In the genomic region with DNA sequence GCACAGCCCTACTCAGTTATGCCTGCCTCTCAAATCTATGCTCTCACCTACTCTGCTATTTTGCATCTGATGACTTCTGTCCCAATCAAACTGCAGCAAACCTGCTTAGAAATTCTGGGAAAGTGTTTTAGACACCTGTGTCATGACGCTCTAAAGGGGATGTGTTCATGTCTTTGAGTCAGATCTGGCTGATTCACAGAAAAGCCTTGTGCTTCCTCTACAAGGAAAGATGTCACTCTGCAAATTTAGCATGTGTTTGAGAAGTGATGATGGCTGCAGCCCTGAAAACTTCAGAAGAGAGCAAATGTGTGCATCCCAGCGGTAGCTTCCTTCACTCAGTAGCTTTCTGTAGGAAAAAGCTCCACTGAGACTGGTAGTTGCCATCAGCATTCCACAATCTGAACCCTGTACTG, we compare ENCODE assay signal across 12 cellular contexts.
DNase-seq lines count a peak whose midpoint lies in the region; ATAC-seq and TF ChIP-seq lines count a peak whose summit lies in the region.
"Had no signal": no experiment of that assay in that cellular context is flagged by ENCODE, and none has a peak within 500 bp of the region (broad histone marks: within the 10 kb centered on the region; RNA-seq: fewer than 3 reads in every experiment).

No MANE protein-coding gene starts in this region.

- H4K8ac ChIP-seq in mesendoderm (ENCODE audit: low read depth, low read length): no peak overlapping the region

- WGBS in mesendoderm (ENCODE audit: extremely low coverage, insufficient coverage, low lambda C conversion rate): no CpG with 5 or more reads among the region's 2 CpGs

- CTCF ChIA-PET in MCF 10A (lab: Yijun Ruan, JAX): interaction anchor here (0.6 kb wide), 2 partner anchors 111 to 171 kb away, joined by 3 to 5 read pairs; no protein-coding TSS in a partner anchor

- no peaks in the 10 kb centered on the region for H3K36me3 ChIP-seq in mesendoderm (ENCODE audit: control insufficient read depth, insufficient read depth, low read length)

- no peak overlapping the region for H3K4me3 ChIP-seq in mesendoderm (ENCODE audit: low read length)
- H3K4me3 ChIP-seq: BLaER1 treated with 17β-estradiol and CSF1 and Interleukin-3, amounts not matched to agents 10 nM and 100 nM; mucosa of descending colon had no signal

- peak overlapping the region; percentile 11 for H3K4me3 Mint-ChIP-seq in natural killer cell treated with Interleukin-12 subunit alpha and Interleukin-12 subunit beta and Interleukin-15 and Interleukin-18, amount 100 ng/mL, for 72 hours
- H3K4me3 Mint-ChIP-seq in natural killer cell (no peak overlapping the region), MCF 10A (ENCODE audit: unreplicated experiment) (no peak overlapping the region)

- DNase-seq in natural killer cell treated with Interleukin-12 subunit alpha and Interleukin-12 subunit beta and Interleukin-15 and Interleukin-18, amount 100 ng/mL, for 72 hours (ENCODE audit: low spot score): no peak
- DNase-seq in natural killer cell: no peak
- DNase-seq in MCF 10A (ENCODE audit: unreplicated experiment): peak; percentile 37
- DNase-seq in mesendoderm: peak; percentile 29
- DNase-seq in NCI-H2107 (lab: John Stamatoyannopoulos, UW): no peak
- DNase-seq: mucosa of descending colon, NCI-H2227 treated with DMSO at 0.1 percent for 48 hours, psoas muscle had no signal

- BruUV-seq in MCF 10A (replicated peaks; lab: Mats Ljungman, UMichigan): no TSS peak

- TF ChIP-seq CTCF in natural killer cell (IDR thresholded peaks at IDR 0.05): no peak
- TF ChIP-seq CTCF in MCF 10A (IDR thresholded peaks at IDR 0.05; ENCODE audit: unreplicated experiment): no peak

- no peak overlapping the region for H4K5ac ChIP-seq in mesendoderm (ENCODE audit: low read length)

- no peak overlapping the region for H3K9ac ChIP-seq in mesendoderm (ENCODE audit: low read length)
- H3K9ac ChIP-seq: BLaER1 treated with 17β-estradiol and CSF1 and Interleukin-3, amounts not matched to agents 10 nM and 100 nM had no signal

- H3K27me3 ChIP-seq in mesendoderm (ENCODE audit: insufficient read depth, low read length, poor library complexity): no peaks in the 10 kb centered on the region
- H3K27me3 ChIP-seq: BLaER1 treated with 17β-estradiol and CSF1 and Interleukin-3, amounts not matched to agents 10 nM and 100 nM had no signal

- POLR2A ChIA-PET in MCF 10A (lab: Yijun Ruan, JAX): interaction anchor here (1.1 to 2.8 kb wide), 4 partner anchors 13 to 252 kb away, joined by 3 to 22 read pairs (median 4); no protein-coding TSS in a partner anchor

- peaks cover 23 to 25% of the 10 kb centered on the region in 2 donors for H3K4me1 Mint-ChIP-seq in natural killer cell treated with Interleukin-12 subunit alpha and Interleukin-12 subunit beta and Interleukin-15 and Interleukin-18, amount 100 ng/mL, for 72 hours (ENCODE audit: low read depth in 2 of 2)
- peaks cover 6 to 12% of the 10 kb centered on the region in 2 donors for H3K4me1 Mint-ChIP-seq in natural killer cell
- peaks cover 16% of the 10 kb centered on the region for H3K4me1 Mint-ChIP-seq in MCF 10A (ENCODE audit: insufficient read depth, unreplicated experiment)

- H3K4ac ChIP-seq in mesendoderm (ENCODE audit: low read depth, low read length): no peak overlapping the region

- no peak overlapping the region for H3K56ac ChIP-seq in mesendoderm (ENCODE audit: low read length)

- H3K79me1 ChIP-seq in mesendoderm (ENCODE audit: low read length): no peaks in the 10 kb centered on the region

- intact Hi-C loops in natural killer cell (cut with micrococcal nuclease): no loop called here
- intact Hi-C loops in MCF 10A (cut with micrococcal nuclease): no loop called here

- H3K27ac ChIP-seq in mesendoderm (ENCODE audit: low read depth, low read length): no peak overlapping the region
- H3K27ac ChIP-seq: BLaER1 treated with 17β-estradiol and CSF1 and Interleukin-3, amounts not matched to agents 10 nM and 100 nM; psoas muscle had no signal

- no peak overlapping the region for H2BK5ac ChIP-seq in mesendoderm (ENCODE audit: low read length)

- peak; percentile 21 to 28 for ATAC-seq in natural killer cell treated with Interleukin-12 subunit alpha and Interleukin-12 subunit beta and Interleukin-15 and Interleukin-18, amount 100 ng/mL, for 72 hours
- no peak for ATAC-seq in natural killer cell
- no peak for ATAC-seq in HG03280 (IDR thresholded peaks at IDR 0.05; ENCODE audit: unreplicated experiment)
- ATAC-seq in HG03520 (IDR thresholded peaks at IDR 0.05; ENCODE audit: unreplicated experiment): no peak
- ATAC-seq in HG02763 (IDR thresholded peaks at IDR 0.05; ENCODE audit: unreplicated experiment): no peak
- ATAC-seq: mucosa of descending colon had no signal

- H3K79me2 ChIP-seq in mesendoderm (ENCODE audit: control insufficient read depth, insufficient read depth, low read length): peaks cover 2% of the 10 kb centered on the region

- H3K27me3 Mint-ChIP-seq in natural killer cell treated with Interleukin-12 subunit alpha and Interleukin-12 subunit beta and Interleukin-15 and Interleukin-18, amount 100 ng/mL, for 72 hours: peaks cover 0 to 13% of the 10 kb centered on the region in 2 donors
- H3K27me3 Mint-ChIP-seq in natural killer cell (ENCODE audit: low read depth in 2 of 2) (no peaks in the 10 kb centered on the region), MCF 10A (ENCODE audit: insufficient read depth, unreplicated experiment) (no peaks in the 10 kb centered on the region)

- H3K27ac Mint-ChIP-seq in natural killer cell treated with Interleukin-12 subunit alpha and Interleukin-12 subunit beta and Interleukin-15 and Interleukin-18, amount 100 ng/mL, for 72 hours: peak overlapping the region; percentile 30 to 45
- no peak overlapping the region for H3K27ac Mint-ChIP-seq in natural killer cell
- H3K27ac Mint-ChIP-seq in MCF 10A (ENCODE audit: low read depth, unreplicated experiment): no peak overlapping the region

- H3K36me3 Mint-ChIP-seq in natural killer cell treated with Interleukin-12 subunit alpha and Interleukin-12 subunit beta and Interleukin-15 and Interleukin-18, amount 100 ng/mL, for 72 hours: no peaks in the 10 kb centered on the region
- H3K36me3 Mint-ChIP-seq in natural killer cell: no peaks in the 10 kb centered on the region
- no peaks in the 10 kb centered on the region for H3K36me3 Mint-ChIP-seq in MCF 10A (ENCODE audit: insufficient read depth, unreplicated experiment)

- no peak overlapping the region for H2AK5ac ChIP-seq in mesendoderm (ENCODE audit: low read length)

- peaks cover 2% of the 10 kb centered on the region for H3K9me3 Mint-ChIP-seq in natural killer cell treated with Interleukin-12 subunit alpha and Interleukin-12 subunit beta and Interleukin-15 and Interleukin-18, amount 100 ng/mL, for 72 hours
- H3K9me3 Mint-ChIP-seq in natural killer cell (no peaks in the 10 kb centered on the region), MCF 10A (ENCODE audit: unreplicated experiment) (no peaks in the 10 kb centered on the region)

- H3K4me2 ChIP-seq in mesendoderm (ENCODE audit: low read length): no peak overlapping the region

- H3K4me1 ChIP-seq in mesendoderm (ENCODE audit: control insufficient read depth, low read depth, low read length): peaks cover 15% of the 10 kb centered on the region
- H3K4me1 ChIP-seq: psoas muscle had no signal

- H2BK15ac ChIP-seq in mesendoderm (replicated peaks; ENCODE audit: low read depth): no peak overlapping the region

- no peak overlapping the region for H2BK120ac ChIP-seq in mesendoderm (ENCODE audit: low read depth, low read length)

- peak overlapping the region; percentile 1 for H3K18ac ChIP-seq in mesendoderm (ENCODE audit: low read length)

- H3K23ac ChIP-seq in mesendoderm (ENCODE audit: low read length): no peak overlapping the region

Comparison
In these comparisons a context has a peak if more than half of its experiments do, and no peak if none do; other contexts are left out.
1. ATAC-seq: peak in natural killer cell treated with Interleukin-12 subunit alpha and Interleukin-12 subunit beta and Interleukin-15 and Interleukin-18, amount 100 ng/mL, for 72 hours (2 of 2); none in natural killer cell (0 of 3), HG03280 (single experiment), HG03520 (single experiment) and HG02763 (single experiment).
2. H3K27ac Mint-ChIP-seq: peak in natural killer cell treated with Interleukin-12 subunit alpha and Interleukin-12 subunit beta and Interleukin-15 and Interleukin-18, amount 100 ng/mL, for 72 hours (2 of 2); none in natural killer cell (0 of 2) and MCF 10A (single experiment).
3. DNase-seq: peak in MCF 10A (single experiment) and mesendoderm (single experiment); none in natural killer cell treated with Interleukin-12 subunit alpha and Interleukin-12 subunit beta and Interleukin-15 and Interleukin-18, amount 100 ng/mL, for 72 hours (single experiment), natural killer cell (single experiment) and NCI-H2107 (single experiment).